ENCODE assay signal across 26 cellular contexts in the genomic region with DNA sequence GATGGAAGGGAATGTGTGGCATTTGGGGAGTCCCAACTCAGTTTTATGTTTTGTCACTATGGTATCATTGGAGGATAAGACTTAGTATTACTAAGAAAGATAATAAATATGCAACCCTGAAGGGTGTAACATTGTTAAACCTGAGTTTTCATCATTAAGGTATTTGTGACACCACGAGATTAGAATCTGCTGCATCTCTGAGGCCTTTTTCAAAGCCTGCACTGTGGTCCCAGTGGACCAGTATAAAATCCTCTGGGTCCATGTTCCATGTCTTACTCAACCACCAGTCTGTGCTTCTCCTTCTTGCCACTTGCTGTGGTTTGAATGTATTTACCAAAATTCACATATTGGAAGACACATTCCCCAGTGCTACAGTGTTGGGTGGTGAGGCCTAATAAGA.
"Had no signal": no experiment of that assay in that cellular context is flagged by ENCODE, and none has a peak within 500 bp of the region (broad histone marks: within the 10 kb centered on the region; RNA-seq: fewer than 3 reads in every experiment).

No MANE protein-coding gene starts in this region.

- H3K4me2 ChIP-seq: SK-N-SH had no signal

- H3K4me3 Mint-ChIP-seq: activated CD4-positive, alpha-beta T cell treated with anti-CD3 and anti-CD28 coated beads for 36 hours; activated CD8-positive, alpha-beta T cell treated with anti-CD3 and anti-CD28 coated beads for 36 hours; activated naive CD4-positive, alpha-beta T cell treated with anti-CD3 and anti-CD28 coated beads, Interleukin-2, amount 50 U/mL, for 24 hours had no signal

- H3K27me3 Mint-ChIP-seq: activated CD4-positive, alpha-beta T cell treated with anti-CD3 and anti-CD28 coated beads for 36 hours; activated CD8-positive, alpha-beta T cell treated with anti-CD3 and anti-CD28 coated beads for 36 hours; activated naive CD4-positive, alpha-beta T cell treated with anti-CD3 and anti-CD28 coated beads, Interleukin-2, amount 50 U/mL, for 24 hours had no signal

- H3K4me1 ChIP-seq: body of pancreas, Peyer's patch had no signal

- H3K27me3 ChIP-seq: body of pancreas, cardiac muscle cell, Peyer's patch, SJCRH30 had no signal

- H3K27ac ChIP-seq: body of pancreas, cardiac muscle cell, Peyer's patch, RWPE1, SJCRH30, WERI-Rb-1 had no signal

- ATAC-seq: activated CD4-positive, alpha-beta T cell treated with anti-CD3 and anti-CD28 coated beads for 36 hours; activated CD8-positive, alpha-beta T cell treated with anti-CD3 and anti-CD28 coated beads for 36 hours; body of pancreas had no signal

- H3K36me3 Mint-ChIP-seq: activated naive CD4-positive, alpha-beta T cell treated with anti-CD3 and anti-CD28 coated beads, Interleukin-2, amount 50 U/mL, for 24 hours had no signal

- H3K4me3 ChIP-seq: body of pancreas, cardiac muscle cell, Peyer's patch, SJCRH30 had no signal

- H3K9me3 ChIP-seq: body of pancreas, Peyer's patch, SJCRH30, SK-N-SH had no signal

- H3K4me1 Mint-ChIP-seq: activated CD4-positive, alpha-beta T cell treated with anti-CD3 and anti-CD28 coated beads for 36 hours; activated naive CD4-positive, alpha-beta T cell treated with anti-CD3 and anti-CD28 coated beads, Interleukin-2, amount 50 U/mL, for 24 hours had no signal

- H3K36me3 ChIP-seq: cardiac muscle cell, Peyer's patch, SJCRH30, WERI-Rb-1 had no signal

- DNase-seq: activated CD4-positive, alpha-beta T cell treated with anti-CD3 and anti-CD28 coated beads for 36 hours; activated CD4-positive, alpha-beta T cell treated with anti-CD3 and anti-CD28 coated beads, Interleukin-2, amount 50 U/mL, for 1 hour; activated CD8-positive, alpha-beta memory T cell treated with anti-CD3 and anti-CD28 coated beads, Interleukin-2, amount 50 U/mL, for 4 hours; activated CD8-positive, alpha-beta T cell treated with anti-CD3 and anti-CD28 coated beads for 36 hours; activated effector memory CD4-positive, alpha-beta T cell treated with Interleukin-2 at 50 U/mL for 16 hours; activated naive CD4-positive, alpha-beta T cell; activated T-cell treated with anti-CD3 and anti-CD28 coated beads, Interleukin-2, amount 50 U/mL, for 1 hour; aorta; body of pancreas; Kasumi-1; NCI-H1092; NCI-H1417; NCI-H1930; NCI-H2171 treated with DMSO at 0.1 percent for 48 hours; NCI-H345; NCI-H510A; NCI-H69; Peyer's patch; Right ventricle myocardium superior; SJCRH30; SK-N-SH; T-helper 1 cell; WERI-Rb-1 had no signal

- H3K9ac ChIP-seq: SK-N-SH had no signal

- H3K9me2 ChIP-seq: SK-N-SH had no signal

- H3K27ac Mint-ChIP-seq: activated CD4-positive, alpha-beta T cell treated with anti-CD3 and anti-CD28 coated beads for 36 hours; activated CD8-positive, alpha-beta T cell treated with anti-CD3 and anti-CD28 coated beads for 36 hours; activated naive CD4-positive, alpha-beta T cell treated with anti-CD3 and anti-CD28 coated beads, Interleukin-2, amount 50 U/mL, for 24 hours had no signal
